10 cellular contexts compared by ENCODE assay signal in the genomic region with DNA sequence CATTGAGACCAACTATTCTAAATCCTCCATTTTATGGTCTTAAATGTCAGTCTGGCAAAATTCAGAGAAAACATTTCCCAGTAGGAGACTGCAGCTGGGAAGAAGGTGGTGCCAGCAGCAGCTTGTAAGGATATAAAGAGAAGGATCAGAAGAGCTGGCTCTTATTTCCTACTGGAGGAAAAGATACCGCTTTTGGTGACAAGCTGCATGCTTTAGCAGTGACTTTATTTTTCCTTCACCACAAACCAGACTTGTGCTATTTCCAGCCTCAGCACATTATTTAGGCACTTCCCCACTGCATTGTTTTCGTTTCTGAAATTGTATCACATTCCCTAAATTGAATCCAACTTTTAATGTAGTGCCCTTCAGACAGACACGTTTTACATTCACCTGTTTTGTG. TPM values are rescaled to one million over a fixed set of nuclear protein-coding genes. Genes with fewer than 3 reads are reported as not detected.
DNase-seq lines count a peak whose midpoint lies in the region; ATAC-seq, FAIRE-seq and TF ChIP-seq lines count a peak whose summit lies in the region.
"Had no signal": no experiment of that assay in that cellular context is flagged by ENCODE, and none has a peak within 500 bp of the region (broad histone marks: within the 10 kb centered on the region; RNA-seq: fewer than 3 reads in every experiment).

No MANE protein-coding gene starts in this region.

- peak overlapping the region; percentile 95 for H3K27ac Mint-ChIP-seq in astrocyte (ENCODE audit: unreplicated experiment)

- no peaks in the 10 kb centered on the region for H3K36me3 ChIP-seq in astrocyte (ENCODE audit: insufficient read depth, low read length)
- no peaks in the 10 kb centered on the region for H3K36me3 ChIP-seq in kidney epithelial cell (ENCODE audit: control insufficient read depth, insufficient read depth, low read length)

- peak overlapping the region; percentile 79 for H3K4me2 ChIP-seq in astrocyte (ENCODE audit: low read length)

- peak overlapping the region; percentile 48 for H3K9ac ChIP-seq in astrocyte (ENCODE audit: low read length)

- H3K27ac ChIP-seq in AG04450 (ENCODE audit: low read depth, low read length) (peak overlapping the region; percentile 40), astrocyte (ENCODE audit: low read depth, low read length) (peak overlapping the region; percentile 81)

- peaks cover 6% of the 10 kb centered on the region for H4K20me1 ChIP-seq in astrocyte (ENCODE audit: insufficient read depth, low read length)

- H3K36me3 Mint-ChIP-seq in astrocyte (ENCODE audit: low read depth, unreplicated experiment), result no peaks in the 10 kb centered on the region

- CTCF ChIA-PET in AG04450 (lab: Charles Lee), result interaction anchor here (1.2 kb wide), 1 partner anchor 33 kb away, joined by 5 read pairs; no protein-coding TSS in a partner anchor

- H3K27me3 Mint-ChIP-seq in astrocyte (ENCODE audit: low read depth, unreplicated experiment), result no peaks in the 10 kb centered on the region
- H3K27me3 Mint-ChIP-seq: central memory CD8-positive, alpha-beta T cell had no signal

- POLR2A ChIA-PET in AG04450 (lab: Yijun Ruan, JAX), result interaction anchor here (1.3 kb wide), 1 partner anchor 29 kb away, joined by 4 read pairs; a partner anchor contains a TSS

- no peak overlapping the region for H3K4me3 ChIP-seq in AG04450 (ENCODE audit: low read depth, low read length)
- peak overlapping the region; percentile 30 for H3K4me3 ChIP-seq in astrocyte (ENCODE audit: insufficient read depth, low read depth, low read length)
- H3K4me3 ChIP-seq in kidney epithelial cell (ENCODE audit: low read depth, low read length), result no peak overlapping the region

- H3K79me2 ChIP-seq in astrocyte (ENCODE audit: insufficient read depth, low read length), result peaks cover 81% of the 10 kb centered on the region

- no peaks in the 10 kb centered on the region for H3K27me3 ChIP-seq in AG04450 (ENCODE audit: control insufficient read depth, insufficient read depth, low read length)
- no peaks in the 10 kb centered on the region for H3K27me3 ChIP-seq in astrocyte (ENCODE audit: insufficient read depth, low read length)
- H3K27me3 ChIP-seq in kidney epithelial cell (ENCODE audit: control insufficient read depth, insufficient read depth, low read length), result no peaks in the 10 kb centered on the region

- H3K4me3 Mint-ChIP-seq in astrocyte (ENCODE audit: unreplicated experiment), result peak overlapping the region; percentile 47
- H3K4me3 Mint-ChIP-seq: central memory CD8-positive, alpha-beta T cell had no signal

- H3K9me3 ChIP-seq in AG04450 (ENCODE audit: control insufficient read depth, insufficient read depth, low read length) (no peaks in the 10 kb centered on the region), astrocyte (ENCODE audit: insufficient read depth, low read depth, low read length) (no peaks in the 10 kb centered on the region)

- peaks cover 81% of the 10 kb centered on the region for H3K4me1 Mint-ChIP-seq in astrocyte (ENCODE audit: low read depth, unreplicated experiment)

- peaks cover 78% of the 10 kb centered on the region for H3K4me1 ChIP-seq in astrocyte (ENCODE audit: insufficient read depth, low read length)

- no peak for ATAC-seq in HG03039 (IDR thresholded peaks at IDR 0.05; ENCODE audit: unreplicated experiment)

- peak; percentile 78 for DNase-seq in AG04450 (ENCODE audit: low read depth, low spot score)
- DNase-seq in HPDE6-E6E7 (ENCODE audit: extremely low spot score), result peak; percentile 17
- peak; percentile 99 for DNase-seq in astrocyte (ENCODE audit: low read depth)
- DNase-seq in kidney epithelial cell (ENCODE audit: low read depth), result peak; percentile 74
- no peak for DNase-seq in NCI-H510A treated with DMSO at 0.1 percent for 48 hours (lab: John Stamatoyannopoulos, UW)
- no peak for DNase-seq in CD1c-positive myeloid dendritic cell (ENCODE audit: extremely low spot score)
- DNase-seq in activated CD4-positive, CD25-positive, alpha-beta regulatory T cell (lab: John Stamatoyannopoulos, UW), result no peak
- DNase-seq: nucleus accumbens had no signal

- no peaks in the 10 kb centered on the region for H3K9me3 Mint-ChIP-seq in astrocyte (ENCODE audit: unreplicated experiment)
- H3K9me3 Mint-ChIP-seq: central memory CD8-positive, alpha-beta T cell had no signal

- peak; percentile 94 for FAIRE-seq in astrocyte (lab: Jason Lieb, UNC)

- TF ChIP-seq CTCF in AG04450 (IDR thresholded peaks at IDR 0.05; ENCODE audit: low read depth, low read length) (no peak), astrocyte (IDR thresholded peaks at IDR 0.05; ENCODE audit: insufficient read depth, low read depth, low read length) (no peak), kidney epithelial cell (IDR thresholded peaks at IDR 0.05; ENCODE audit: insufficient read depth, low read length, poor library complexity, severe bottlenecking) (no peak)

- H2AFZ ChIP-seq in astrocyte (ENCODE audit: low read depth, low read length), result no peak overlapping the region

RNA-seq across cellular contexts. Expression of a gene that starts 28.4 kb away (rescaled TPM):
- polyA plus RNA-seq in AG04450 (2011; rRNA removed), result 136 and 163 TPM in 2 replicates
- polyA minus RNA-seq in AG04450 (2011; rRNA and poly(A)+ RNA removed), result 83.3 and 99.6 TPM in 2 replicates
- total RNA-seq in astrocyte (119 and 126 TPM in 2 replicates), kidney epithelial cell (87.3 and 91.1 TPM in 2 replicates)

Comparison
In these comparisons a context has a peak if more than half of its experiments do, and no peak if none do; other contexts are left out.
1. DNase-seq: peak in AG04450 (single experiment), HPDE6-E6E7 (single experiment), astrocyte (single experiment) and kidney epithelial cell (single experiment); none in NCI-H510A treated with DMSO at 0.1 percent for 48 hours (single experiment), CD1c-positive myeloid dendritic cell (single experiment) and activated CD4-positive, CD25-positive, alpha-beta regulatory T cell (0 of 4).